ENCODE assay signal across 16 cellular contexts in genomic region chr5:62077823-62078550, GRCh38.
DNase-seq lines count a peak whose midpoint lies in the region; ATAC-seq and TF ChIP-seq lines count a peak whose summit lies in the region.
"Had no signal": no experiment of that assay in that cellular context is flagged by ENCODE, and none has a peak within 500 bp of the region (broad histone marks: within the 10 kb centered on the region; RNA-seq: fewer than 3 reads in every experiment).

No MANE protein-coding gene starts in this region.

- H3K4ac ChIP-seq in trophoblast cell (ENCODE audit: low read depth, low read length) = no peak overlapping the region

- ATAC-seq in HG03439 (IDR thresholded peaks at IDR 0.05; ENCODE audit: unreplicated experiment) = no peak
- ATAC-seq: CD8-positive, alpha-beta T cell; HCT116 had no signal

- H3K36me3 ChIP-seq in trophoblast cell (ENCODE audit: control insufficient read depth in 1 of 2, insufficient read depth in 2 of 2, low read length in 2 of 2) = no peaks in the 10 kb centered on the region

- POLR2A ChIA-PET in activated CD4-positive, alpha-beta T cell treated with anti-CD3 and anti-CD28 coated beads, Interleukin-2, amount 10 ng/mL, durations not matched to agents 7 days and 5 days (lab: Charles Lee) = no interaction called here
- POLR2A ChIA-PET in RWPE1 (lab: Yijun Ruan, JAX; ENCODE audit: low non-redundant PET) = no interaction called here

- TF ChIP-seq CTCF in RWPE1 (conservative IDR thresholded peaks at IDR 0.05; ENCODE audit: low read depth) = no peak

- no peak overlapping the region for H3K4me3 ChIP-seq in trophoblast cell (ENCODE audit: low read depth, low read length)

- no peak overlapping the region for H4K91ac ChIP-seq in trophoblast cell (ENCODE audit: low read depth, low read length)

- no peak overlapping the region for H4K12ac ChIP-seq in trophoblast cell (ENCODE audit: low read depth, low read length)

- no peak overlapping the region for H2BK120ac ChIP-seq in trophoblast cell (ENCODE audit: insufficient read depth, low read length, poor library complexity)

- H3K18ac ChIP-seq in trophoblast cell (ENCODE audit: low read length) = no peak overlapping the region

- H3K14ac ChIP-seq in trophoblast cell (ENCODE audit: low read length) = no peak overlapping the region

- no peaks in the 10 kb centered on the region for H3K4me1 Mint-ChIP-seq in activated CD4-positive, alpha-beta T cell treated with anti-CD3 and anti-CD28 coated beads, Interleukin-2, amount 10 ng/mL, durations not matched to agents 24 days and 14 days
- H3K4me1 Mint-ChIP-seq in activated CD4-positive, alpha-beta T cell treated with anti-CD3 and anti-CD28 coated beads, Interleukin-2, amount 10 ng/mL, durations not matched to agents 7 days and 5 days = no peaks in the 10 kb centered on the region
- no peaks in the 10 kb centered on the region for H3K4me1 Mint-ChIP-seq in activated naive CD4-positive, alpha-beta T cell treated with anti-CD3 and anti-CD28 coated beads, Interleukin-2, amount 10 ng/mL, durations not matched to agents 7 days and 5 days
- H3K4me1 Mint-ChIP-seq: CD14-positive monocyte had no signal

- no peak overlapping the region for H2AFZ ChIP-seq in trophoblast cell (ENCODE audit: insufficient read depth, low read length, poor library complexity)

- H3K4me3 Mint-ChIP-seq in activated CD4-positive, alpha-beta T cell treated with anti-CD3 and anti-CD28 coated beads, Interleukin-2, amount 10 ng/mL, durations not matched to agents 24 days and 14 days = no peak overlapping the region
- no peak overlapping the region for H3K4me3 Mint-ChIP-seq in activated CD4-positive, alpha-beta T cell treated with anti-CD3 and anti-CD28 coated beads, Interleukin-2, amount 10 ng/mL, durations not matched to agents 7 days and 5 days
- H3K4me3 Mint-ChIP-seq in activated naive CD4-positive, alpha-beta T cell treated with anti-CD3 and anti-CD28 coated beads, Interleukin-2, amount 10 ng/mL, durations not matched to agents 7 days and 5 days = no peak overlapping the region
- H3K4me3 Mint-ChIP-seq: CD8-positive, alpha-beta T cell had no signal

- no peak overlapping the region for H3K9ac ChIP-seq in trophoblast cell (ENCODE audit: low read length)

- H4K8ac ChIP-seq in trophoblast cell (ENCODE audit: low read depth, low read length) = no peak overlapping the region

- no peaks in the 10 kb centered on the region for H3K4me1 ChIP-seq in trophoblast cell (ENCODE audit: control insufficient read depth in 1 of 2, insufficient read depth in 2 of 2, low read length in 2 of 2)

- no peak overlapping the region for H2BK5ac ChIP-seq in trophoblast cell (ENCODE audit: low read depth, low read length, poor library complexity)

- H3K79me2 ChIP-seq in trophoblast cell (ENCODE audit: control insufficient read depth, insufficient read depth, low read length, poor library complexity) = no peaks in the 10 kb centered on the region

- no peak overlapping the region for H2BK12ac ChIP-seq in trophoblast cell (ENCODE audit: low read length)

- WGBS in trophoblast cell (ENCODE audit: extremely low coverage, insufficient coverage, insufficient read length) = no CpG with 5 or more reads among the region's 9 CpGs

- H3K27me3 Mint-ChIP-seq in activated CD4-positive, alpha-beta T cell treated with anti-CD3 and anti-CD28 coated beads, Interleukin-2, amount 10 ng/mL, durations not matched to agents 24 days and 14 days = no peaks in the 10 kb centered on the region
- peaks cover 2% of the 10 kb centered on the region for H3K27me3 Mint-ChIP-seq in activated CD4-positive, alpha-beta T cell treated with anti-CD3 and anti-CD28 coated beads, Interleukin-2, amount 10 ng/mL, durations not matched to agents 7 days and 5 days
- H3K27me3 Mint-ChIP-seq in activated naive CD4-positive, alpha-beta T cell treated with anti-CD3 and anti-CD28 coated beads, Interleukin-2, amount 10 ng/mL, durations not matched to agents 7 days and 5 days = peaks cover 5% of the 10 kb centered on the region

- no peak overlapping the region for H3K27ac Mint-ChIP-seq in activated CD4-positive, alpha-beta T cell treated with anti-CD3 and anti-CD28 coated beads, Interleukin-2, amount 10 ng/mL, durations not matched to agents 24 days and 14 days
- H3K27ac Mint-ChIP-seq in activated CD4-positive, alpha-beta T cell treated with anti-CD3 and anti-CD28 coated beads, Interleukin-2, amount 10 ng/mL, durations not matched to agents 7 days and 5 days = no peak overlapping the region
- H3K27ac Mint-ChIP-seq in activated naive CD4-positive, alpha-beta T cell treated with anti-CD3 and anti-CD28 coated beads, Interleukin-2, amount 10 ng/mL, durations not matched to agents 7 days and 5 days = no peak overlapping the region
- H3K27ac Mint-ChIP-seq: CD14-positive monocyte; CD8-positive, alpha-beta T cell had no signal

- no peaks in the 10 kb centered on the region for H3K9me3 Mint-ChIP-seq in activated CD4-positive, alpha-beta T cell treated with anti-CD3 and anti-CD28 coated beads, Interleukin-2, amount 10 ng/mL, durations not matched to agents 24 days and 14 days
- H3K9me3 Mint-ChIP-seq in activated CD4-positive, alpha-beta T cell treated with anti-CD3 and anti-CD28 coated beads, Interleukin-2, amount 10 ng/mL, durations not matched to agents 7 days and 5 days = no peaks in the 10 kb centered on the region
- H3K9me3 Mint-ChIP-seq in activated naive CD4-positive, alpha-beta T cell treated with anti-CD3 and anti-CD28 coated beads, Interleukin-2, amount 10 ng/mL, durations not matched to agents 7 days and 5 days = no peaks in the 10 kb centered on the region
- H3K9me3 Mint-ChIP-seq: CD8-positive, alpha-beta T cell had no signal

- no peak overlapping the region for H2AK5ac ChIP-seq in trophoblast cell (ENCODE audit: low read length)

- H3K79me1 ChIP-seq in trophoblast cell (ENCODE audit: low read length) = no peaks in the 10 kb centered on the region

- peak; percentile 34 for DNase-seq in activated CD4-positive, alpha-beta T cell treated with anti-CD3 and anti-CD28 coated beads, Interleukin-2, amount 10 ng/mL, durations not matched to agents 24 days and 14 days
- DNase-seq in activated CD4-positive, alpha-beta T cell treated with anti-CD3 and anti-CD28 coated beads, Interleukin-2, amount 10 ng/mL, durations not matched to agents 7 days and 5 days = no peak
- peak; percentile 62 for DNase-seq in RWPE1 (ENCODE audit: low spot score)
- DNase-seq in islet precursor cell = peak; percentile 61
- DNase-seq in trophoblast cell = peak; percentile 87 to 93
- DNase-seq in NCI-H1694 treated with DMSO at 0.1 percent for 48 hours (lab: John Stamatoyannopoulos, UW) = no peak
- no peak for DNase-seq in activated naive CD4-positive, alpha-beta T cell treated with anti-CD3 and anti-CD28 coated beads, Interleukin-2, amount 10 ng/mL, durations not matched to agents 7 days and 5 days
- DNase-seq: CD8-positive, alpha-beta T cell; COR-L47; DMS153; DMS79 treated with DMSO at 0.1 percent for 48 hours; GDM1 had no signal

- H3K9me3 ChIP-seq in trophoblast cell (ENCODE audit: insufficient read depth, low read depth, low read length) = no peaks in the 10 kb centered on the region

- H3K4me2 ChIP-seq in trophoblast cell (ENCODE audit: low read length) = no peak overlapping the region

- no peaks in the 10 kb centered on the region for H3K36me3 Mint-ChIP-seq in activated CD4-positive, alpha-beta T cell treated with anti-CD3 and anti-CD28 coated beads, Interleukin-2, amount 10 ng/mL, durations not matched to agents 24 days and 14 days (ENCODE audit: low read depth)
- no peaks in the 10 kb centered on the region for H3K36me3 Mint-ChIP-seq in activated CD4-positive, alpha-beta T cell treated with anti-CD3 and anti-CD28 coated beads, Interleukin-2, amount 10 ng/mL, durations not matched to agents 7 days and 5 days (ENCODE audit: low read depth)
- no peaks in the 10 kb centered on the region for H3K36me3 Mint-ChIP-seq in activated naive CD4-positive, alpha-beta T cell treated with anti-CD3 and anti-CD28 coated beads, Interleukin-2, amount 10 ng/mL, durations not matched to agents 7 days and 5 days
- H3K36me3 Mint-ChIP-seq: CD14-positive monocyte; CD8-positive, alpha-beta T cell had no signal

- H3K23ac ChIP-seq in trophoblast cell (ENCODE audit: low read length) = no peak overlapping the region

- no peaks in the 10 kb centered on the region for H3K27me3 ChIP-seq in trophoblast cell (ENCODE audit: insufficient read depth, low read length)

- intact Hi-C loops in activated CD4-positive, alpha-beta T cell treated with anti-CD3 and anti-CD28 coated beads, Interleukin-2, amount 10 ng/mL, durations not matched to agents 24 days and 14 days (cut with micrococcal nuclease) = no loop called here

- CTCF ChIA-PET in activated CD4-positive, alpha-beta T cell treated with anti-CD3 and anti-CD28 coated beads, Interleukin-2, amount 10 ng/mL, durations not matched to agents 7 days and 5 days (lab: Charles Lee) = no interaction called here
- CTCF ChIA-PET in RWPE1 (lab: Yijun Ruan, JAX) = no interaction called here
- CTCF ChIA-PET in activated naive CD4-positive, alpha-beta T cell treated with anti-CD3 and anti-CD28 coated beads, Interleukin-2, amount 10 ng/mL, durations not matched to agents 7 days and 5 days (lab: Charles Lee) = no interaction called here

- H3K27ac ChIP-seq in RWPE1 (no peak overlapping the region), trophoblast cell (ENCODE audit: low read depth, low read length) (no peak overlapping the region)
- H3K27ac ChIP-seq: 22Rv1 had no signal

Comparison
In these comparisons a context has a peak if more than half of its experiments do, and no peak if none do; other contexts are left out.
1. DNase-seq: peak in activated CD4-positive, alpha-beta T cell treated with anti-CD3 and anti-CD28 coated beads, Interleukin-2, amount 10 ng/mL, durations not matched to agents 24 days and 14 days (single experiment), RWPE1 (single experiment), islet precursor cell (single experiment) and trophoblast cell (2 of 2); none in activated CD4-positive, alpha-beta T cell treated with anti-CD3 and anti-CD28 coated beads, Interleukin-2, amount 10 ng/mL, durations not matched to agents 7 days and 5 days (single experiment), NCI-H1694 treated with DMSO at 0.1 percent for 48 hours (single experiment) and activated naive CD4-positive, alpha-beta T cell treated with anti-CD3 and anti-CD28 coated beads, Interleukin-2, amount 10 ng/mL, durations not matched to agents 7 days and 5 days (single experiment).